Comparison of ENCODE assay signal across 27 cellular contexts in the genomic region with DNA sequence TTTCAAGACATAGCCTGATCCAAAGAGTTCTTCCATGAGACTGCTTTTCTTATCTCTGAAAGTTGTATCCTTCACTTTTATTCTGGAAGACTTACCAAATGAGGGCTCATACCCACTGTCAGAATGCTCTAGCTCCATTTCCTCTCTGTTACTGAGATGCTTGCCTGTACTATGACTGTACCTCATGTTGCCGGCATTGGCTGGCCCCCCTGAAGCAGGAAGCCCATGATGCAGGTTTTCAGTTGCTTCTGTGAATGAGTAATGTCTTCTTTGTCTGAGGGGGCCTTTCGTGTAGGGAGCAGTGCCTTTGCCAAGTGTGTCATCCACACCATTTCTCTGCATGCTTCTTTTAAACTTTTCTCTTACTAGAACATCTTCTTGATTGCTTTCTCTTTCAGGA. TPM values are rescaled to one million over a fixed set of nuclear protein-coding genes. Genes with fewer than 3 reads are reported as not detected.
"Had no signal": no experiment of that assay in that cellular context is flagged by ENCODE, and none has a peak within 500 bp of the region (broad histone marks: within the 10 kb centered on the region; RNA-seq: fewer than 3 reads in every experiment).

No MANE protein-coding gene starts in this region.

- H3K9me3 Mint-ChIP-seq: activated CD4-positive, alpha-beta T cell treated with anti-CD3 and anti-CD28 coated beads, Interleukin-2, amount 10 ng/mL, durations not matched to agents 24 days and 14 days; activated T-cell treated with anti-CD3 and anti-CD28 coated beads, Interleukin-2, amount 50 U/mL, for 4 hours; activated T-helper 17 cell treated with anti-CD3 and anti-CD28 coated beads, Interleukin-2, amount 50 U/mL, for 72 hours had no signal

- H3K27me3 ChIP-seq: ascending aorta, breast epithelium, cardiac muscle cell, colonic mucosa had no signal

- H3K9me3 ChIP-seq: ascending aorta, colonic mucosa had no signal

- H3K4me1 Mint-ChIP-seq: activated CD4-positive, alpha-beta T cell treated with anti-CD3 and anti-CD28 coated beads for 36 hours; activated CD4-positive, alpha-beta T cell treated with anti-CD3 and anti-CD28 coated beads, Interleukin-2, amount 10 ng/mL, durations not matched to agents 24 days and 14 days; activated naive CD8-positive, alpha-beta T cell treated with anti-CD3 and anti-CD28 coated beads, Interleukin-2, amount 10 ng/mL, durations not matched to agents 7 days and 5 days; activated T-helper 17 cell treated with anti-CD3 and anti-CD28 coated beads, Interleukin-2, amount 50 U/mL, for 72 hours; brain had no signal

- H3K27ac ChIP-seq: ascending aorta, breast epithelium, cardiac muscle cell, colonic mucosa had no signal

- DNase-seq: activated CD4-positive, alpha-beta memory T cell treated with anti-CD3 and anti-CD28 coated beads for 36 hours; activated CD4-positive, alpha-beta T cell treated with anti-CD3 and anti-CD28 coated beads for 36 hours; activated CD4-positive, alpha-beta T cell treated with anti-CD3 and anti-CD28 coated beads, Interleukin-2, amount 10 ng/mL, durations not matched to agents 24 days and 14 days; activated CD4-positive, CD25-positive, alpha-beta regulatory T cell; activated CD4-positive, CD25-positive, alpha-beta regulatory T cell treated with anti-CD3 and anti-CD28 coated beads, Interleukin-2, amount 50 U/mL, for 72 hours; activated CD8-positive, alpha-beta memory T cell treated with anti-CD3 and anti-CD28 coated beads for 24 hours; activated effector memory CD4-positive, alpha-beta T cell treated with Interleukin-2 at 50 U/mL for 16 hours; activated gamma-delta T cell treated with Interleukin-2 at 50 U/mL for 16 hours; activated naive CD4-positive, alpha-beta T cell treated with Interleukin-2 at 50 U/mL for 16 hours; activated naive CD8-positive, alpha-beta T cell treated with anti-CD3 and anti-CD28 coated beads, Interleukin-2, amount 10 ng/mL, durations not matched to agents 7 days and 5 days; activated T-cell treated with anti-CD3 and anti-CD28 coated beads, Interleukin-2, amount 50 U/mL, for 4 hours; central memory CD4-positive, alpha-beta T cell; cerebellar nuclear complex; colonic mucosa; effector CD8-positive, alpha-beta T cell; foreskin fibroblast; head of caudate nucleus; T-helper 2 cell had no signal

- H3K27ac Mint-ChIP-seq: activated CD4-positive, alpha-beta memory T cell treated with anti-CD3 and anti-CD28 coated beads for 36 hours; activated CD4-positive, alpha-beta T cell treated with anti-CD3 and anti-CD28 coated beads for 36 hours; activated CD4-positive, alpha-beta T cell treated with anti-CD3 and anti-CD28 coated beads, Interleukin-2, amount 10 ng/mL, durations not matched to agents 24 days and 14 days; activated naive CD4-positive, alpha-beta T cell treated with anti-CD3 and anti-CD28 coated beads, Interleukin-2, amount 50 U/mL, for 72 hours; activated naive CD8-positive, alpha-beta T cell treated with anti-CD3 and anti-CD28 coated beads, Interleukin-2, amount 10 ng/mL, durations not matched to agents 7 days and 5 days; activated T-helper 17 cell treated with anti-CD3 and anti-CD28 coated beads, Interleukin-2, amount 50 U/mL, for 72 hours; brain had no signal

- H3K4me3 Mint-ChIP-seq: activated CD4-positive, alpha-beta memory T cell treated with anti-CD3 and anti-CD28 coated beads for 36 hours; activated CD4-positive, alpha-beta T cell treated with anti-CD3 and anti-CD28 coated beads for 36 hours; activated CD4-positive, alpha-beta T cell treated with anti-CD3 and anti-CD28 coated beads, Interleukin-2, amount 10 ng/mL, durations not matched to agents 24 days and 14 days; activated naive CD8-positive, alpha-beta T cell treated with anti-CD3 and anti-CD28 coated beads, Interleukin-2, amount 10 ng/mL, durations not matched to agents 7 days and 5 days; activated T-cell treated with anti-CD3 and anti-CD28 coated beads, Interleukin-2, amount 50 U/mL, for 4 hours; activated T-helper 17 cell treated with anti-CD3 and anti-CD28 coated beads, Interleukin-2, amount 50 U/mL, for 72 hours; brain had no signal

- FAIRE-seq: endometrium, frontal cortex had no signal

- H3K36me3 ChIP-seq: breast epithelium, colonic mucosa had no signal

- H3K4me3 ChIP-seq: ascending aorta, breast epithelium, cardiac muscle cell, colonic mucosa had no signal

- ATAC-seq: activated CD4-positive, alpha-beta T cell treated with anti-CD3 and anti-CD28 coated beads for 36 hours; activated naive CD4-positive, alpha-beta T cell treated with anti-CD3 and anti-CD28 coated beads, Interleukin-2, amount 50 U/mL, for 72 hours; activated T-cell treated with anti-CD3 and anti-CD28 coated beads, Interleukin-2, amount 50 U/mL, for 4 hours; activated T-helper 17 cell treated with anti-CD3 and anti-CD28 coated beads, Interleukin-2, amount 50 U/mL, for 72 hours; esophagus mucosa had no signal

- H3K27me3 Mint-ChIP-seq: activated CD4-positive, alpha-beta memory T cell treated with anti-CD3 and anti-CD28 coated beads for 36 hours; activated CD4-positive, alpha-beta T cell treated with anti-CD3 and anti-CD28 coated beads for 36 hours; activated CD4-positive, alpha-beta T cell treated with anti-CD3 and anti-CD28 coated beads, Interleukin-2, amount 10 ng/mL, durations not matched to agents 24 days and 14 days; activated naive CD8-positive, alpha-beta T cell treated with anti-CD3 and anti-CD28 coated beads, Interleukin-2, amount 10 ng/mL, durations not matched to agents 7 days and 5 days; activated T-helper 17 cell treated with anti-CD3 and anti-CD28 coated beads, Interleukin-2, amount 50 U/mL, for 72 hours; brain had no signal

- H3K4me1 ChIP-seq: ascending aorta, breast epithelium, colonic mucosa had no signal

RNA-seq across cellular contexts. Expression of a gene that starts 39.5 kb away (rescaled TPM):
- total RNA-seq: activated CD4-positive, alpha-beta T cell treated with anti-CD3 and anti-CD28 coated beads, Interleukin-2, amount 10 ng/mL, durations not matched to agents 24 days and 14 days; activated naive CD4-positive, alpha-beta T cell treated with anti-CD3 and anti-CD28 coated beads, Interleukin-2, amount 50 U/mL, for 72 hours; activated naive CD8-positive, alpha-beta T cell treated with anti-CD3 and anti-CD28 coated beads, Interleukin-2, amount 10 ng/mL, durations not matched to agents 7 days and 5 days; activated T-helper 17 cell treated with anti-CD3 and anti-CD28 coated beads, Interleukin-2, amount 50 U/mL, for 72 hours; ascending aorta had no signal

RNA-seq across cellular contexts. Expression of a gene that starts 45.7 kb away (rescaled TPM):
- total RNA-seq: ascending aorta had no signal
